12 cellular contexts compared by ENCODE assay signal in the genomic region with DNA sequence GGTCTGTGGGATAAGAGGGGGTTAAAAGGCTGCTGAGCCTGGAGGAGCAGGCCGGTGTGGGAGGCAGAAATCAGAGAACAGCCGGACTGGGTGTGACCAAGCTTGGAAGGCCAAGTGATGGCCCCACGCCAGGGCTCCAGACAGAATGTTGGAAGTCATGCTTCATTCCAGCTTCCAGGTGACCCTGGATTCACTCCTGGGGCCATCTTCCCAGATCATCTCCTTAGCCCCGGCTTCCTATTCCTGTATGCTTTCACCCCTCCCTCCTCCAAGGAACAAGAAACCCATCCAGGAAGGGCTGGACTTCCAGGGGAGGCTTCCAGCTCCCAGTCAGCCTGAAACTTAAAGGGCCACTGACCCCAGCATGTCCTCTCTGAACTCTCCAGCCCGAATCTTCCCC. TPM values are rescaled to one million over a fixed set of nuclear protein-coding genes. Genes with fewer than 3 reads are reported as not detected.
DNase-seq lines count a peak whose midpoint lies in the region; ATAC-seq and TF ChIP-seq lines count a peak whose summit lies in the region.
"Had no signal": no experiment of that assay in that cellular context is flagged by ENCODE, and none has a peak within 500 bp of the region (broad histone marks: within the 10 kb centered on the region; RNA-seq: fewer than 3 reads in every experiment).

No MANE protein-coding gene starts in this region.

- intact Hi-C loops in esophagus squamous epithelium (cut with DNase I) = no loop called here

- ATAC-seq in GM18502 (IDR thresholded peaks at IDR 0.05; ENCODE audit: poor library complexity, unreplicated experiment) (no peak), GM21737 (IDR thresholded peaks at IDR 0.05; ENCODE audit: unreplicated experiment) (no peak)
- ATAC-seq: activated naive CD4-positive, alpha-beta T cell treated with anti-CD3 and anti-CD28 coated beads, Interleukin-2, amount 50 U/mL, for 72 hours had no signal

- DNase-seq in LHCN-M2 (ENCODE audit: low read depth) = peak; percentile 48
- no peak for DNase-seq in esophagus squamous epithelium (lab: John Stamatoyannopoulos, UW)
- DNase-seq in medulla oblongata (ENCODE audit: extremely low spot score) = peak; percentile 35
- peak; percentile 20 for DNase-seq in stromal cell of bone marrow (ENCODE audit: low read depth)
- DNase-seq in endothelial cell (ENCODE audit: low spot score) = no peak
- DNase-seq in T-helper 2 cell = no peak
- DNase-seq: activated CD4-positive, alpha-beta T cell treated with anti-CD3 and anti-CD28 coated beads, Interleukin-2, amount 50 U/mL, for 4 hours; COR-L47; NCI-H774 had no signal

- H3K27ac Mint-ChIP-seq in endothelial cell (ENCODE audit: unreplicated experiment) = no peak overlapping the region
- H3K27ac Mint-ChIP-seq: activated naive CD4-positive, alpha-beta T cell treated with anti-CD3 and anti-CD28 coated beads, Interleukin-2, amount 50 U/mL, for 72 hours had no signal

- no peak for TF ChIP-seq CTCF in esophagus squamous epithelium (IDR thresholded peaks at IDR 0.05)
- TF ChIP-seq CTCF in endothelial cell (IDR thresholded peaks at IDR 0.05; ENCODE audit: unreplicated experiment) = no peak

- H3K4me3 ChIP-seq in esophagus squamous epithelium = peak overlapping the region; percentile 12 to 51 (median 36)

- H3K9me3 Mint-ChIP-seq in endothelial cell (ENCODE audit: unreplicated experiment) = no peaks in the 10 kb centered on the region
- H3K9me3 Mint-ChIP-seq: activated naive CD4-positive, alpha-beta T cell treated with anti-CD3 and anti-CD28 coated beads, Interleukin-2, amount 50 U/mL, for 72 hours had no signal

- H3K4me1 Mint-ChIP-seq in endothelial cell (ENCODE audit: unreplicated experiment) = peaks cover 9% of the 10 kb centered on the region

- H3K36me3 Mint-ChIP-seq in endothelial cell (ENCODE audit: low read depth, unreplicated experiment) = peaks cover 17% of the 10 kb centered on the region

- peaks cover 7 to 63% (median 24%) of the 10 kb centered on the region in 3 donors for H3K4me1 ChIP-seq in esophagus squamous epithelium

- H3K9me3 ChIP-seq in esophagus squamous epithelium = no peaks in the 10 kb centered on the region

- 24 to 34% methylated on average over 4 of the region's 5 CpGs for WGBS in esophagus squamous epithelium, 2 donors

- TF ChIP-seq POLR2A in esophagus squamous epithelium (IDR thresholded peaks at IDR 0.05) = no peak

- no peaks in the 10 kb centered on the region for H3K27me3 ChIP-seq in esophagus squamous epithelium

- peaks cover 5% of the 10 kb centered on the region for H3K27me3 Mint-ChIP-seq in endothelial cell (ENCODE audit: unreplicated experiment)

- no peaks in the 10 kb centered on the region for H3K36me3 ChIP-seq in esophagus squamous epithelium

- no peak overlapping the region for H3K4me3 Mint-ChIP-seq in endothelial cell (ENCODE audit: unreplicated experiment)

- H3K27ac ChIP-seq in esophagus squamous epithelium = peak overlapping the region; percentile 61 to 90 (median 80)

RNA-seq across cellular contexts. Expression of gene INMT, which starts 1.0 kb away (rescaled TPM):
- total RNA-seq in LHCN-M2 (2014; rRNA removed) (1.4 and 1.7 TPM in 2 replicates), esophagus squamous epithelium (10 to 100 TPM in 2 of 4 donors, 1 to 10 TPM in 1, under 1 TPM in 1; 0.76 to 40.2 (median 7.8) TPM), endothelial cell (ENCODE audit: unreplicated experiment) (1.4 TPM)
- polyA plus RNA-seq in LHCN-M2 (2012) = 1.1 TPM

RNA-seq across cellular contexts. Expression of gene MINDY4, which starts 18.2 kb away (rescaled TPM):
- total RNA-seq in LHCN-M2 (2014; rRNA removed) (3.7 and 5.1 TPM in 2 replicates), esophagus squamous epithelium (1 to 10 TPM; 2.5 to 6.3 (median 3.3) TPM), endothelial cell (ENCODE audit: unreplicated experiment) (4.7 TPM)
- polyA plus RNA-seq in LHCN-M2 (2012) = 1.4 TPM

Comparison
In these comparisons a context has a peak if more than half of its experiments do, and no peak if none do; other contexts are left out.
1. DNase-seq: peak in LHCN-M2 (single experiment), medulla oblongata (single experiment) and stromal cell of bone marrow (single experiment); none in esophagus squamous epithelium (single experiment), endothelial cell (single experiment) and T-helper 2 cell (0 of 5).